9 cellular contexts compared by ENCODE assay signal in the genomic region with DNA sequence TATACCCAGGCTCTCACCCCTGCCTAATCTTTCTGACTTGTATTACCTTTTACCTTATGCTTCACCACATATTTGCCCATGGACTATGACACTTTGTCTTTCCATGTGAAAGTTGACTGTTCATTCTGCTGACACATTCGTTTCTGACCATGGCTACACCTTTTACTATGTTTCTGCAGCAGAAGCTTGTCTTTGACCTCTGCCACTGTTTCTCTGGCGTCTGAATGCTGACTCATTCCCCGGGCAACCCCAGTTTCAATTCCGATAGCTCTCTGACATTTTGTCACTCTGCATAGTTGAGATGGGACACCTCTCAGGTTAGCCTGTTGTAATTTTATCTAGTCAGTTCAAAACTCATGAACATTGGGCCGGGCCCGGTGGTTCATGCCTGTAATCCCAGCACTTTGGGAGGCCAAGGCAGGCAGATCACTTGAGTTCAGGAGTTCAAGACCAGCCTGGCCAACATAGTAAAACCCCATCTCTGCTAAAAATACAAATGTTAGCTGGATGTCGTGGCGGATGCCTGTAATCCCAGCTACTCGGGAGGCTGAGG. TPM values are rescaled to one million over a fixed set of nuclear protein-coding genes. Genes with fewer than 3 reads are reported as not detected.
DNase-seq lines count a peak whose midpoint lies in the region; ATAC-seq and TF ChIP-seq lines count a peak whose summit lies in the region.
"Had no signal": no experiment of that assay in that cellular context is flagged by ENCODE, and none has a peak within 500 bp of the region (broad histone marks: within the 10 kb centered on the region; RNA-seq: fewer than 3 reads in every experiment).

No MANE protein-coding gene starts in this region.

- no peak overlapping the region for H3K4me3 Mint-ChIP-seq in natural killer cell treated with Interleukin-12 subunit alpha and Interleukin-12 subunit beta and Interleukin-15 and Interleukin-18, amount 100 ng/mL, for 72 hours
- H3K4me3 Mint-ChIP-seq in natural killer cell (no peak overlapping the region), type B pancreatic cell (no peak overlapping the region)
- no peak overlapping the region for H3K4me3 Mint-ChIP-seq in activated T-helper 2 cell treated with anti-CD3 and anti-CD28 coated beads, Interferon-gamma antibody, Interleukin-2, Interleukin-4, amounts not matched to agents 10 μg/mL and 5 μg/mL and 100 μg/mL, durations not matched to agents 14 hours and 24 hours and 36 hours (ENCODE audit: low read depth)

- TF ChIP-seq CTCF in natural killer cell (IDR thresholded peaks at IDR 0.05) (no peak), type B pancreatic cell (conservative IDR thresholded peaks at IDR 0.05) (no peak)

- H3K36me3 Mint-ChIP-seq in natural killer cell treated with Interleukin-12 subunit alpha and Interleukin-12 subunit beta and Interleukin-15 and Interleukin-18, amount 100 ng/mL, for 72 hours = no peaks in the 10 kb centered on the region
- H3K36me3 Mint-ChIP-seq in natural killer cell (no peaks in the 10 kb centered on the region), type B pancreatic cell (no peaks in the 10 kb centered on the region)
- H3K36me3 Mint-ChIP-seq in activated T-helper 2 cell treated with anti-CD3 and anti-CD28 coated beads, Interferon-gamma antibody, Interleukin-2, Interleukin-4, amounts not matched to agents 10 μg/mL and 5 μg/mL and 100 μg/mL, durations not matched to agents 14 hours and 24 hours and 36 hours (ENCODE audit: low read depth) = no peaks in the 10 kb centered on the region

- peaks cover 2 to 6% of the 10 kb centered on the region in 2 donors for H3K4me1 Mint-ChIP-seq in natural killer cell treated with Interleukin-12 subunit alpha and Interleukin-12 subunit beta and Interleukin-15 and Interleukin-18, amount 100 ng/mL, for 72 hours (ENCODE audit: low read depth in 2 of 2)
- H3K4me1 Mint-ChIP-seq in natural killer cell = no peaks in the 10 kb centered on the region
- peaks cover 6% of the 10 kb centered on the region for H3K4me1 Mint-ChIP-seq in activated T-helper 2 cell treated with anti-CD3 and anti-CD28 coated beads, Interferon-gamma antibody, Interleukin-2, Interleukin-4, amounts not matched to agents 10 μg/mL and 5 μg/mL and 100 μg/mL, durations not matched to agents 14 hours and 24 hours and 36 hours (ENCODE audit: low read depth)
- peaks cover 3% of the 10 kb centered on the region for H3K4me1 Mint-ChIP-seq in type B pancreatic cell (ENCODE audit: unreplicated experiment)

- H3K27me3 Mint-ChIP-seq in natural killer cell treated with Interleukin-12 subunit alpha and Interleukin-12 subunit beta and Interleukin-15 and Interleukin-18, amount 100 ng/mL, for 72 hours = peaks cover 0 to 2% of the 10 kb centered on the region in 2 donors
- H3K27me3 Mint-ChIP-seq in natural killer cell (ENCODE audit: low read depth in 2 of 2) (no peaks in the 10 kb centered on the region), type B pancreatic cell (no peaks in the 10 kb centered on the region)
- no peaks in the 10 kb centered on the region for H3K27me3 Mint-ChIP-seq in activated T-helper 2 cell treated with anti-CD3 and anti-CD28 coated beads, Interferon-gamma antibody, Interleukin-2, Interleukin-4, amounts not matched to agents 10 μg/mL and 5 μg/mL and 100 μg/mL, durations not matched to agents 14 hours and 24 hours and 36 hours (ENCODE audit: low read depth)

- DNase-seq in natural killer cell treated with Interleukin-12 subunit alpha and Interleukin-12 subunit beta and Interleukin-15 and Interleukin-18, amount 100 ng/mL, for 72 hours (ENCODE audit: low spot score) = no peak
- DNase-seq in natural killer cell (no peak), type B pancreatic cell (ENCODE audit: extremely low spot score, unreplicated experiment) (no peak), NCI-H345 (lab: John Stamatoyannopoulos, UW) (no peak), inferior parietal cortex (ENCODE audit: extremely low spot score) (no peak), SKM-1 (lab: John Stamatoyannopoulos, UW; ENCODE audit: unreplicated experiment) (no peak)
- DNase-seq in activated T-helper 2 cell treated with anti-CD3 and anti-CD28 coated beads, Interferon-gamma antibody, Interleukin-2, Interleukin-4, amounts not matched to agents 10 μg/mL and 5 μg/mL and 100 μg/mL, durations not matched to agents 14 hours and 24 hours and 36 hours (ENCODE audit: low spot score) = peak; percentile 24

- intact Hi-C loops in natural killer cell (cut with micrococcal nuclease) = no loop called here
- intact Hi-C loops in activated T-helper 2 cell treated with anti-CD3 and anti-CD28 coated beads, Interferon-gamma antibody, Interleukin-2, Interleukin-4, amounts not matched to agents 10 μg/mL and 5 μg/mL and 100 μg/mL, durations not matched to agents 14 hours and 24 hours and 36 hours (cut with micrococcal nuclease) = loop anchor here (1.0 to 5.0 kb wide), 2 partner anchors 54 to 56 kb away; a partner anchor contains a TSS

- no peaks in the 10 kb centered on the region for H3K9me3 Mint-ChIP-seq in natural killer cell treated with Interleukin-12 subunit alpha and Interleukin-12 subunit beta and Interleukin-15 and Interleukin-18, amount 100 ng/mL, for 72 hours
- H3K9me3 Mint-ChIP-seq in natural killer cell (no peaks in the 10 kb centered on the region), type B pancreatic cell (no peaks in the 10 kb centered on the region)
- no peaks in the 10 kb centered on the region for H3K9me3 Mint-ChIP-seq in activated T-helper 2 cell treated with anti-CD3 and anti-CD28 coated beads, Interferon-gamma antibody, Interleukin-2, Interleukin-4, amounts not matched to agents 10 μg/mL and 5 μg/mL and 100 μg/mL, durations not matched to agents 14 hours and 24 hours and 36 hours

- ATAC-seq in natural killer cell treated with Interleukin-12 subunit alpha and Interleukin-12 subunit beta and Interleukin-15 and Interleukin-18, amount 100 ng/mL, for 72 hours = peak; percentile 56 to 87
- ATAC-seq in natural killer cell (no peak), HG03175 (IDR thresholded peaks at IDR 0.05; ENCODE audit: unreplicated experiment) (peak; percentile 92)
- ATAC-seq: SK-N-SH treated with all-trans-retinoic acid at 6 μM for 48 hours had no signal

- H3K27ac Mint-ChIP-seq in natural killer cell treated with Interleukin-12 subunit alpha and Interleukin-12 subunit beta and Interleukin-15 and Interleukin-18, amount 100 ng/mL, for 72 hours = no peak overlapping the region
- H3K27ac Mint-ChIP-seq in natural killer cell = no peak overlapping the region
- H3K27ac Mint-ChIP-seq in activated T-helper 2 cell treated with anti-CD3 and anti-CD28 coated beads, Interferon-gamma antibody, Interleukin-2, Interleukin-4, amounts not matched to agents 10 μg/mL and 5 μg/mL and 100 μg/mL, durations not matched to agents 14 hours and 24 hours and 36 hours = peak overlapping the region; percentile 0
- peak overlapping the region; percentile 80 for H3K27ac Mint-ChIP-seq in type B pancreatic cell

RNA-seq across cellular contexts. Expression of a gene that starts 50.7 kb away (rescaled TPM):
- total RNA-seq in natural killer cell treated with Interleukin-12 subunit alpha and Interleukin-12 subunit beta and Interleukin-15 and Interleukin-18, amount 100 ng/mL, for 72 hours = under 1 TPM in 1 of 2 donors, not detected in 1; 0.33 TPM
- total RNA-seq in natural killer cell (under 1 TPM in 1 of 3 donors, not detected in 2; 0.93 TPM), type B pancreatic cell (ENCODE audit: low replicate concordance) (0.19 TPM in 1 of 2 replicates, not detected in the other)
- total RNA-seq in activated T-helper 2 cell treated with anti-CD3 and anti-CD28 coated beads, Interferon-gamma antibody, Interleukin-2, Interleukin-4, amounts not matched to agents 10 μg/mL and 5 μg/mL and 100 μg/mL, durations not matched to agents 14 hours and 24 hours and 36 hours = not detected in 2 replicates

RNA-seq across cellular contexts. Expression of a gene that starts 52.8 kb away (rescaled TPM):
- 100 to 1,000 TPM in 1 of 2 donors, 10 to 100 TPM in 1; 70.6 to 140 TPM for total RNA-seq in natural killer cell treated with Interleukin-12 subunit alpha and Interleukin-12 subunit beta and Interleukin-15 and Interleukin-18, amount 100 ng/mL, for 72 hours
- total RNA-seq in natural killer cell = 10 to 100 TPM; 38.6 to 63.8 (median 43.2) TPM
- total RNA-seq in activated T-helper 2 cell treated with anti-CD3 and anti-CD28 coated beads, Interferon-gamma antibody, Interleukin-2, Interleukin-4, amounts not matched to agents 10 μg/mL and 5 μg/mL and 100 μg/mL, durations not matched to agents 14 hours and 24 hours and 36 hours = 146 and 149 TPM in 2 replicates
- 69.7 and 73.8 TPM in 2 replicates for total RNA-seq in type B pancreatic cell (ENCODE audit: low replicate concordance)

RNA-seq across cellular contexts. Expression of a gene that starts 53.9 kb away (rescaled TPM):
- total RNA-seq in natural killer cell treated with Interleukin-12 subunit alpha and Interleukin-12 subunit beta and Interleukin-15 and Interleukin-18, amount 100 ng/mL, for 72 hours = 10 to 100 TPM; 68.4 to 71.4 TPM
- total RNA-seq in natural killer cell (100 to 1,000 TPM in 1 of 3 donors, 10 to 100 TPM in 2; 68.0 to 106 (median 84.5) TPM), type B pancreatic cell (ENCODE audit: low replicate concordance) (40.1 and 52.1 TPM in 2 replicates)
- 44.3 and 46.5 TPM in 2 replicates for total RNA-seq in activated T-helper 2 cell treated with anti-CD3 and anti-CD28 coated beads, Interferon-gamma antibody, Interleukin-2, Interleukin-4, amounts not matched to agents 10 μg/mL and 5 μg/mL and 100 μg/mL, durations not matched to agents 14 hours and 24 hours and 36 hours

Comparison
In these comparisons a context has a peak if more than half of its experiments do, and no peak if none do; other contexts are left out.
1. ATAC-seq: peak in natural killer cell treated with Interleukin-12 subunit alpha and Interleukin-12 subunit beta and Interleukin-15 and Interleukin-18, amount 100 ng/mL, for 72 hours (2 of 2) and HG03175 (single experiment); none in natural killer cell (0 of 3).
2. H3K27ac Mint-ChIP-seq: peak in activated T-helper 2 cell treated with anti-CD3 and anti-CD28 coated beads, Interferon-gamma antibody, Interleukin-2, Interleukin-4, amounts not matched to agents 10 μg/mL and 5 μg/mL and 100 μg/mL, durations not matched to agents 14 hours and 24 hours and 36 hours (single experiment) and type B pancreatic cell (single experiment); none in natural killer cell treated with Interleukin-12 subunit alpha and Interleukin-12 subunit beta and Interleukin-15 and Interleukin-18, amount 100 ng/mL, for 72 hours (0 of 2) and natural killer cell (0 of 2).